ENCODE assay signal across 8 cellular contexts in genomic region chr4:106809083-106809482, GRCh38.
DNase-seq lines count a peak whose midpoint lies in the region; ATAC-seq and TF ChIP-seq lines count a peak whose summit lies in the region.

No MANE protein-coding gene starts in this region.

- no peak overlapping the region for H3K23ac ChIP-seq in mesenchymal stem cell (ENCODE audit: low read length in 2 of 2)

- no peaks in the 10 kb centered on the region for H3K4me1 ChIP-seq in ascending aorta
- no peaks in the 10 kb centered on the region for H3K4me1 ChIP-seq in mesenchymal stem cell (ENCODE audit: control insufficient read depth, insufficient read depth, low read depth, low read length)

- H3K4me2 ChIP-seq in mesenchymal stem cell (ENCODE audit: low read length, poor library complexity, severe bottlenecking): no peak overlapping the region

- H2AK5ac ChIP-seq in mesenchymal stem cell (ENCODE audit: low read length, severe bottlenecking): no peak overlapping the region

- H2BK15ac ChIP-seq in mesenchymal stem cell (ENCODE audit: low read depth, poor library complexity, severe bottlenecking): no peak overlapping the region

- H3K18ac ChIP-seq in mesenchymal stem cell (ENCODE audit: low read depth in 1 of 2, low read length in 2 of 2): no peak overlapping the region

- H3K9ac ChIP-seq in mesenchymal stem cell (ENCODE audit: low read length): no peak overlapping the region

- H3K4me3 ChIP-seq in LNCaP clone FGC (ENCODE audit: low read depth, low read length) (no peak overlapping the region), ascending aorta (no peak overlapping the region), mesenchymal stem cell (ENCODE audit: insufficient read depth in 1 of 2, low read depth in 1 of 2, low read length in 2 of 2) (no peak overlapping the region)

- H3K14ac ChIP-seq in mesenchymal stem cell (ENCODE audit: low read length in 2 of 2): no peak overlapping the region

- TF ChIP-seq CTCF in LNCaP clone FGC (IDR thresholded peaks at IDR 0.05; ENCODE audit: control insufficient read depth, extremely low read depth, insufficient read depth) (peak; percentile 77), ascending aorta (IDR thresholded peaks at IDR 0.05) (peak; percentile 44 to 61 (median 52))

- no peak overlapping the region for H2AFZ ChIP-seq in mesenchymal stem cell (ENCODE audit: low read depth, low read length)

- ATAC-seq in HG02642 (IDR thresholded peaks at IDR 0.05; ENCODE audit: poor library complexity, unreplicated experiment) (no peak), GM21423 (IDR thresholded peaks at IDR 0.05; ENCODE audit: unreplicated experiment) (no peak), GM21515 (IDR thresholded peaks at IDR 0.05; ENCODE audit: unreplicated experiment) (no peak)

- no peak overlapping the region for H4K91ac ChIP-seq in mesenchymal stem cell (ENCODE audit: low read length)

- H3K4ac ChIP-seq in mesenchymal stem cell (ENCODE audit: low read depth in 1 of 2, low read length in 2 of 2): no peak overlapping the region

- intact Hi-C loops in ascending aorta (cut with DNase I): loop anchor here (2.0 kb wide), 1 partner anchor 440 kb away; the partner anchor contains the start of gene GIMD1

- no peak overlapping the region for H4K8ac ChIP-seq in mesenchymal stem cell (ENCODE audit: low read length)

- DNase-seq in DMS153 treated with DMSO at 0.1 percent for 48 hours (lab: John Stamatoyannopoulos, UW; ENCODE audit: unreplicated experiment): peak; percentile 8
- DNase-seq in LNCaP clone FGC (ENCODE audit: low read depth): peak; percentile 13
- DNase-seq in ascending aorta (ENCODE audit: low spot score in 2 of 2): no peak
- DNase-seq in mesenchymal stem cell: peak; percentile 65
- no peak for DNase-seq in NCI-H1436 treated with DMSO at 0.1 percent for 48 hours (lab: John Stamatoyannopoulos, UW)

- no peak overlapping the region for H2BK12ac ChIP-seq in mesenchymal stem cell (ENCODE audit: low read length in 2 of 2)

- no peak overlapping the region for H2BK5ac ChIP-seq in mesenchymal stem cell (ENCODE audit: low read depth, low read length, poor library complexity, severe bottlenecking)

- H3K27me3 ChIP-seq in ascending aorta (no peaks in the 10 kb centered on the region), mesenchymal stem cell (ENCODE audit: control insufficient read depth in 1 of 2, insufficient read depth in 1 of 2, low read length in 2 of 2) (no peaks in the 10 kb centered on the region)

- 60% methylated on average over 2 of the region's 2 CpGs for WGBS in mesenchymal stem cell

- H2BK120ac ChIP-seq in mesenchymal stem cell (ENCODE audit: low read depth, low read length): no peak overlapping the region

- H3K36me3 ChIP-seq in ascending aorta (no peaks in the 10 kb centered on the region), mesenchymal stem cell (ENCODE audit: control insufficient read depth in 1 of 2, insufficient read depth in 2 of 2, low read depth in 1 of 2, low read length in 2 of 2) (no peaks in the 10 kb centered on the region)

- no peak overlapping the region for H3K27ac ChIP-seq in ascending aorta
- no peak overlapping the region for H3K27ac ChIP-seq in mesenchymal stem cell (ENCODE audit: low read length, poor library complexity, severe bottlenecking)

- no peaks in the 10 kb centered on the region for H3K79me1 ChIP-seq in mesenchymal stem cell (replicated peaks; ENCODE audit: low read length, poor library complexity, severe bottlenecking)

- H3K9me3 ChIP-seq in ascending aorta (no peaks in the 10 kb centered on the region), mesenchymal stem cell (ENCODE audit: control insufficient read depth, low read length) (no peaks in the 10 kb centered on the region)

Comparison
In these comparisons a context has a peak if more than half of its experiments do, and no peak if none do; other contexts are left out.
1. DNase-seq: peak in DMS153 treated with DMSO at 0.1 percent for 48 hours (single experiment), LNCaP clone FGC (single experiment) and mesenchymal stem cell (single experiment); none in ascending aorta (0 of 2) and NCI-H1436 treated with DMSO at 0.1 percent for 48 hours (single experiment).